In the genomic region with DNA sequence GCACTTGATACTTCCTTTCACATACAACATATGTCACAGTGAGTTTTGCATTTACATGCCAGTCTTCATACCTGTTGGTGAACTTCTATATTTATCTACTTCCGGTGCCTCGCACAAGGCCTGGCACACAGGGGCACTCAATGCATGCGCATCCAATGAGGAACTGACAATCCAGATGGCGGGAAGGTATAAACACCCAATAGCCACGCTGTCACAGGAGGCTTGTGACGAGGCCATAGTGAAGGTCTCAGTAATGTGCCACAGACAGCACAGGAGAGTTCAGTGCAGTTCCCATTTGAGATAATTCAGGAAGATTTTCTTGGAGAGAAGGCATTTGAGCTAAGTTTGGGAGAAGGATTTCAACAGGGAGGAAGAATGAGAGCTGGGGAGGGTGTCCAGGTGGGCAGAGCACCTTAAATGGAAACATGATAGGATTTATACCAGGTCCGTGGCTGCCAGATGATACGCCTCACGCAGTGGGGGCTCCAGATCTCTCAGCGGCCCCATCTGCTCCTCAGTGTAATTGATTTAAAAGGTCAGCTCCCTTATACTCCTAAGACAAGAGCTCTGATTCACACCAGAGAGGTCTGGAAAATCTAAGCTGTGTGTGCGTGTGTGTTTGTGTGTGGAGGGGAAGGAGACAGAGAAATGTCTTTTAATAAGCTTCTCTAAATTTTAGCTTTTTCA, we compare ENCODE assay signal across 28 cellular contexts.
"Had no signal": no experiment of that assay in that cellular context is flagged by ENCODE, and none has a peak within 500 bp of the region (broad histone marks: within the 10 kb centered on the region; RNA-seq: fewer than 3 reads in every experiment).

No MANE protein-coding gene starts in this region.

- H3K4me3 ChIP-seq: dorsolateral prefrontal cortex, hepatocyte, left lung, lung, neural progenitor cell, sigmoid colon, smooth muscle cell, thoracic aorta had no signal

- H3K27ac Mint-ChIP-seq: activated B cell treated with CpG ODN at 0.5 μM for 24 hours; activated CD4-positive, alpha-beta T cell treated with anti-CD3 and anti-CD28 coated beads for 36 hours; activated naive CD4-positive, alpha-beta T cell treated with anti-CD3 and anti-CD28 coated beads, Interleukin-2, amount 50 U/mL, for 72 hours; activated T-cell treated with anti-CD3 and anti-CD28 coated beads, Interleukin-2, amount 50 U/mL, for 24 hours; activated T-helper 17 cell treated with anti-CD3 and anti-CD28 coated beads, Interleukin-2, amount 50 U/mL, for 72 hours; immature natural killer cell; neural progenitor cell; stimulated activated naive B cell treated with anti-CD40 and anti-IgM and Interleukin-4, amounts not matched to agents 10 μg/mL and 1 μg/mL and 100 μg/mL, for 72 hours; T-helper 1 cell treated with Interleukin-12 subunit alpha and Interleukin-12 subunit beta and Interleukin-4 antibody, amounts not matched to agents 30 μg/mL and 1 μg/mL, for 36 hours; type B pancreatic cell had no signal

- H3K4me3 Mint-ChIP-seq: activated B cell treated with CpG ODN at 0.5 μM for 24 hours; activated CD4-positive, alpha-beta T cell treated with anti-CD3 and anti-CD28 coated beads for 36 hours; activated T-cell treated with anti-CD3 and anti-CD28 coated beads, Interleukin-2, amount 50 U/mL, for 24 hours; activated T-helper 17 cell treated with anti-CD3 and anti-CD28 coated beads, Interleukin-2, amount 50 U/mL, for 72 hours; brain; immature natural killer cell; neural progenitor cell; stimulated activated naive B cell treated with anti-CD40 and anti-IgM and Interleukin-4, amounts not matched to agents 10 μg/mL and 1 μg/mL and 100 μg/mL, for 72 hours; T-helper 1 cell treated with Interleukin-12 subunit alpha and Interleukin-12 subunit beta and Interleukin-4 antibody, amounts not matched to agents 30 μg/mL and 1 μg/mL, for 36 hours; type B pancreatic cell had no signal

- H3K9me3 Mint-ChIP-seq: activated B cell treated with CpG ODN at 0.5 μM for 24 hours; activated naive CD4-positive, alpha-beta T cell treated with anti-CD3 and anti-CD28 coated beads, Interleukin-2, amount 50 U/mL, for 72 hours; activated T-cell treated with anti-CD3 and anti-CD28 coated beads, Interleukin-2, amount 50 U/mL, for 24 hours; activated T-helper 17 cell treated with anti-CD3 and anti-CD28 coated beads, Interleukin-2, amount 50 U/mL, for 72 hours; immature natural killer cell; naive thymus-derived CD8-positive, alpha-beta T cell; neural progenitor cell; stimulated activated naive B cell treated with anti-CD40 and anti-IgM and Interleukin-4, amounts not matched to agents 10 μg/mL and 1 μg/mL and 100 μg/mL, for 72 hours; T-helper 1 cell treated with Interleukin-12 subunit alpha and Interleukin-12 subunit beta and Interleukin-4 antibody, amounts not matched to agents 30 μg/mL and 1 μg/mL, for 36 hours; type B pancreatic cell had no signal

- H3K36me3 Mint-ChIP-seq: activated naive CD4-positive, alpha-beta T cell treated with anti-CD3 and anti-CD28 coated beads, Interleukin-2, amount 50 U/mL, for 72 hours; brain; immature natural killer cell; naive thymus-derived CD8-positive, alpha-beta T cell; neural progenitor cell; stimulated activated naive B cell treated with anti-CD40 and anti-IgM and Interleukin-4, amounts not matched to agents 10 μg/mL and 1 μg/mL and 100 μg/mL, for 72 hours; type B pancreatic cell had no signal

- H2AFZ ChIP-seq: hepatocyte, neural progenitor cell had no signal

- DNase-seq: activated B cell treated with CpG ODN at 0.5 μM for 24 hours; activated CD4-positive, alpha-beta T cell treated with anti-CD3 and anti-CD28 coated beads for 36 hours; activated CD4-positive, alpha-beta T cell treated with anti-CD3 and anti-CD28 coated beads, Interleukin-2, amount 50 U/mL, for 4 hours; activated CD8-positive, alpha-beta memory T cell treated with anti-CD3 and anti-CD28 coated beads for 24 hours; activated CD8-positive, alpha-beta memory T cell treated with anti-CD3 and anti-CD28 coated beads, Interleukin-2, amount 50 U/mL, for 4 hours; activated T-cell treated with anti-CD3 and anti-CD28 coated beads, Interleukin-2, amount 50 U/mL, for 24 hours; aorta; dorsolateral prefrontal cortex; erythroblast; foreskin fibroblast; immature natural killer cell; kidney glomerular epithelial cell; left lung; sigmoid colon; stimulated activated CD4-positive, alpha-beta T cell treated with anti-CD3 and anti-CD28 coated beads, Interleukin-15, amount 100 ng/mL, for 24 hours; stimulated activated naive B cell treated with anti-CD40 and anti-IgM and Interleukin-4, amounts not matched to agents 10 μg/mL and 1 μg/mL and 100 μg/mL, for 72 hours; T1000 had no signal

- H3K4me1 Mint-ChIP-seq: activated CD4-positive, alpha-beta T cell treated with anti-CD3 and anti-CD28 coated beads for 36 hours had no signal

- ATAC-seq: activated T-helper 17 cell treated with anti-CD3 and anti-CD28 coated beads, Interleukin-2, amount 50 U/mL, for 72 hours; left lung; stimulated activated naive B cell treated with anti-CD40 and anti-IgM and Interleukin-4, amounts not matched to agents 10 μg/mL and 1 μg/mL and 100 μg/mL, for 72 hours had no signal

- H3K27me3 Mint-ChIP-seq: activated T-cell treated with anti-CD3 and anti-CD28 coated beads, Interleukin-2, amount 50 U/mL, for 24 hours; activated T-helper 17 cell treated with anti-CD3 and anti-CD28 coated beads, Interleukin-2, amount 50 U/mL, for 72 hours; brain; naive thymus-derived CD8-positive, alpha-beta T cell; type B pancreatic cell had no signal

- H3K9ac ChIP-seq: neural progenitor cell had no signal

- H3K9me3 ChIP-seq: left lung, sigmoid colon, thoracic aorta had no signal

- H3K27me3 ChIP-seq: dorsolateral prefrontal cortex, hepatocyte, left lung, neural progenitor cell, sigmoid colon had no signal

- H3K36me3 ChIP-seq: left lung, neural progenitor cell, sigmoid colon, thoracic aorta had no signal

- H3K27ac ChIP-seq: dorsolateral prefrontal cortex, hepatocyte, left lung, neural progenitor cell, sigmoid colon, thoracic aorta had no signal

- H3K4me2 ChIP-seq: hepatocyte, neural progenitor cell, smooth muscle cell had no signal
